ENCODE assay signal across 21 cellular contexts in the genomic region with DNA sequence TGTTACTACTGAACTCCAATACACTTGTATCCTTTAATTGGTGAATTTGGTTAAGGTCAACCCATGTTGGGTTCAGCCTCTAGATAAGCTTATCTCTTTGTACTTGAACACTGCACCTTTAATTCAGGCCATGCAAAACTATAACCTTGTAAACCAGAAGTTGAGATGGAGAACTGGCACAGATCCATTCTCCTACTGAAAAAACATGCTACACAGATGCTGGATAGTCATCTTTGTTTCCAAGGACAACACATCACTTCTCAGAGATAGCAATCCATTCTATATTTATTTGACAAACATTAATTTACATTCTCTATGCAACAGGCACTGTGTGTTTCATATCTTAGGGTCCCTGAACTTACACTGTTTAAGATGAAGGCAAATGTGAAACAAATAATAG. TPM values are rescaled to one million over a fixed set of nuclear protein-coding genes. Genes with fewer than 3 reads are reported as not detected.
DNase-seq lines count a peak whose midpoint lies in the region; ATAC-seq, FAIRE-seq and TF ChIP-seq lines count a peak whose summit lies in the region.
"Had no signal": no experiment of that assay in that cellular context is flagged by ENCODE, and none has a peak within 500 bp of the region (broad histone marks: within the 10 kb centered on the region; RNA-seq: fewer than 3 reads in every experiment).

No MANE protein-coding gene starts in this region.

- no peaks in the 10 kb centered on the region for H3K27me3 ChIP-seq in liver (ENCODE audit: control insufficient read depth in 4 of 4, insufficient read depth in 4 of 4, low read length in 3 of 4)
- peaks cover 2 to 16% of the 10 kb centered on the region in 2 experiments; a peak in 2 of 5 replicates for H3K27me3 ChIP-seq in HepG2 (ENCODE audit: control insufficient read depth in 1 of 2, insufficient read depth in 2 of 2, low read length in 2 of 2)
- H3K27me3 ChIP-seq: Peyer's patch, SJSA1 had no signal

- H3K36me3 ChIP-seq in liver (ENCODE audit: control insufficient read depth in 4 of 4, insufficient read depth in 3 of 4, low read depth in 1 of 4, low read length in 3 of 4) (no peaks in the 10 kb centered on the region), HepG2 (replicated peaks in 1 of 2; ENCODE audit: control insufficient read depth in 1 of 2, insufficient read depth in 2 of 2, low read length in 2 of 2) (no peaks in the 10 kb centered on the region)
- H3K36me3 ChIP-seq: BE2C, Peyer's patch had no signal

- FAIRE-seq in HepG2 (lab: Jason Lieb, UNC), result no peak
- FAIRE-seq: GM12892, GM19239, K562 had no signal

- no TSS peak for BruUV-seq in HepG2 (replicated peaks; lab: Mats Ljungman, UMichigan)

- peaks cover 0 to 17% (median 5%) of the 10 kb centered on the region in 4 donors for H3K4me1 ChIP-seq in liver (ENCODE audit: control insufficient read depth in 4 of 4, insufficient read depth in 4 of 4, low read length in 3 of 4)
- H3K4me1 ChIP-seq in HepG2 (ENCODE audit: insufficient read depth, low read length), result peaks cover 8% of the 10 kb centered on the region; the same call in 1 of the 2 replicates
- H3K4me1 ChIP-seq: BE2C had no signal

- H4K20me1 ChIP-seq in HepG2 (ENCODE audit: insufficient read depth, low read length), result no peaks in the 10 kb centered on the region

- H3K9me3 ChIP-seq in liver (ENCODE audit: control insufficient read depth in 4 of 4, low read length in 3 of 4) (no peaks in the 10 kb centered on the region), HepG2 (ENCODE audit: low read length) (no peaks in the 10 kb centered on the region)
- H3K9me3 ChIP-seq: BE2C, Peyer's patch, SJSA1 had no signal

- H3K4me3 ChIP-seq in liver (ENCODE audit: low read depth in 1 of 3, low read length in 3 of 3) (no peak overlapping the region), HepG2 (replicated peaks in 1 of 3; ENCODE audit: insufficient read depth in 1 of 3, low read depth in 2 of 3, low read length in 3 of 3) (no peak overlapping the region)
- H3K4me3 ChIP-seq: K562, Peyer's patch, SJSA1 had no signal

- in situ Hi-C loops in HepG2 (cut with HindIII; ENCODE audit: extremely low pct_ligation_motif_present, low pct_unique_long_range_greater_than_20kb), result loop anchor here (10.0 kb wide), 1 partner anchor 138 kb away; no protein-coding TSS in a partner anchor

- CTCF ChIA-PET in HepG2 (lab: Yijun Ruan, JAX; ENCODE audit: low intra/inter-chr PET ratio, low total read pairs), result no interaction called here

- TF ChIP-seq RAD21 in liver (IDR thresholded peaks at IDR 0.05) (no peak), HepG2 (CRISPR knock-in tag; IDR thresholded peaks at IDR 0.05) (no peak)

- H2AFZ ChIP-seq in HepG2 (ENCODE audit: low read length), result no peak overlapping the region

- TF ChIP-seq EP300 in HepG2 (IDR thresholded peaks at IDR 0.05; ENCODE audit: low read depth in 2 of 2, low read length in 2 of 2) (no peak), HepG2 (CRISPR knock-in tag; IDR thresholded peaks at IDR 0.05; ENCODE audit: borderline replicate concordance) (no peak)

- intact Hi-C loops in HepG2 (cut with micrococcal nuclease; ENCODE audit: unreplicated experiment), result no loop called here
- intact Hi-C loops in sciatic nerve (cut with DNase I), result no loop called here

- no peak overlapping the region for H3K4me2 ChIP-seq in HepG2 (ENCODE audit: low read depth, low read length)

- no peaks in the 10 kb centered on the region for H3K79me2 ChIP-seq in HepG2 (ENCODE audit: insufficient read depth, low read length)

- no peak overlapping the region for H3K27ac ChIP-seq in liver (ENCODE audit: low read depth in 1 of 2, low read length in 2 of 2)
- no peak overlapping the region for H3K27ac ChIP-seq in HepG2 (ENCODE audit: extremely low read length, insufficient read depth, low read length)
- peak overlapping the region; percentile 97 for H3K27ac ChIP-seq in VCaP
- H3K27ac ChIP-seq: Peyer's patch, SJSA1 had no signal

- TF ChIP-seq CTCF in liver (IDR thresholded peaks at IDR 0.05; ENCODE audit: low read depth, low read length, missing input control) (no peak), HepG2 (CRISPR knock-in tag; IDR thresholded peaks at IDR 0.05) (no peak), VCaP (conservative IDR thresholded peaks at IDR 0.05) (no peak)

- no peak overlapping the region for H3K9ac ChIP-seq in liver (ENCODE audit: low read depth in 1 of 2, low read length in 2 of 2)
- no peak overlapping the region for H3K9ac ChIP-seq in HepG2 (ENCODE audit: insufficient read depth, low read depth, low read length)

- POLR2A ChIA-PET in HepG2 (lab: Yijun Ruan, JAX), result no interaction called here

- no peak for ATAC-seq in HepG2
- no peak for ATAC-seq in GM18511 (IDR thresholded peaks at IDR 0.05; ENCODE audit: unreplicated experiment)
- ATAC-seq in sciatic nerve, result no peak
- ATAC-seq: K562 had no signal

- DNase-seq in HepG2 (ENCODE audit: low spot score), result no peak
- DNase-seq in fibroblast of peridontal ligament (ENCODE audit: extremely low read depth), result peak; percentile 31
- no peak for DNase-seq in activated CD4-positive, CD25-positive, alpha-beta regulatory T cell (lab: John Stamatoyannopoulos, UW)
- DNase-seq in RKO (ENCODE audit: low spot score), result no peak
- no peak for DNase-seq in sciatic nerve (ENCODE audit: low spot score)
- DNase-seq: BE2C, DND-41, H7, MM.1S, NCI-H1092, NCI-H1436, NCI-H187 treated with DMSO at 0.1 percent for 48 hours, NCI-H748 treated with DMSO at 0.1 percent for 48 hours, Peyer's patch had no signal

- TF ChIP-seq POLR2A in HepG2 (IDR thresholded peaks at IDR 0.05; ENCODE audit: insufficient read depth in 1 of 2, low read depth in 2 of 2, low read length in 2 of 2), result no peak

TF ChIP-seq in liver, 16 proteins besides CTCF, POLR2A, EP300 and RAD21 (continues in another document):
- TF ChIP-seq, protein P1, sequence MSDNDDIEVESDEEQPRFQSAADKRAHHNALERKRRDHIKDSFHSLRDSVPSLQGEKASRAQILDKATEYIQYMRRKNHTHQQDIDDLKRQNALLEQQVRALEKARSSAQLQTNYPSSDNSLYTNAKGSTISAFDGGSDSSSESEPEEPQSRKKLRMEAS (IDR thresholded peaks at IDR 0.05), result no peak
- peak; percentile 24 for TF ChIP-seq YY1 (IDR thresholded peaks at IDR 0.05)
- TF ChIP-seq RXRA (IDR thresholded peaks at IDR 0.05), result no peak
- no peak for TF ChIP-seq FOXA1 (IDR thresholded peaks at IDR 0.05)
- no peak for TF ChIP-seq HNF4G (IDR thresholded peaks at IDR 0.05)

TF ChIP-seq in HepG2, 621 proteins besides CTCF, POLR2A, EP300 and RAD21 (continues in another document):
- TF ChIP-seq U2AF1 (optimal IDR thresholded peaks at IDR 0.05; ENCODE audit: low read depth, low read length) (no peak), NPAS2 (CRISPR knock-in tag; IDR thresholded peaks at IDR 0.05; ENCODE audit: borderline replicate concordance) (no peak), MATR3 (CRISPR knock-in tag; IDR thresholded peaks at IDR 0.05) (no peak), ZNF224 (CRISPR knock-in tag; IDR thresholded peaks at IDR 0.05) (no peak), HOXA7 (CRISPR knock-in tag; IDR thresholded peaks at IDR 0.05) (no peak), ZFP36L2 (CRISPR knock-in tag; IDR thresholded peaks at IDR 0.05) (no peak)

RNA-seq across cellular contexts. Expression of a gene that starts 2.9 kb away (rescaled TPM):
- total RNA-seq in liver (10 to 100 TPM in 1 of 2 donors, 1 to 10 TPM in 1; 9.5 to 12.4 TPM), HepG2 (2016; rRNA removed; fragmentation: Illumina TruSeq; extraction: Trizol) (0.66 and 0.71 TPM in 2 replicates), sciatic nerve (79.4 TPM)
- polyA plus RNA-seq in liver (1 to 10 TPM; 4.2 to 5.3 TPM), HepG2 (2011; rRNA removed) (0.16 and 0.26 TPM in 2 replicates)
- total RNA-seq in HepG2 (2016; cell fraction: cytosol; rRNA removed; fragmentation: Illumina TruSeq; extraction: Trizol; ENCODE audit: low read depth), result 1.3 and 1.9 TPM in 2 replicates
- total RNA-seq in HepG2 (2016; cell fraction: insoluble cytoplasmic fraction; rRNA removed; fragmentation: Illumina TruSeq; extraction: Trizol), result 1.0 and 1.3 TPM in 2 replicates
- 0.74 and 1.5 TPM in 2 replicates for total RNA-seq in HepG2 (2016; cell fraction: membrane; rRNA removed; fragmentation: Illumina TruSeq; extraction: Trizol)
- 1.3 and 1.6 TPM in 2 replicates for total RNA-seq in HepG2 (2016; cell fraction: nucleus; rRNA removed; fragmentation: Illumina TruSeq; extraction: Trizol)
- polyA plus RNA-seq in HepG2 (2011; cell fraction: cytosol; rRNA removed), result 0.07 and 0.14 TPM in 2 replicates
- polyA plus RNA-seq in HepG2 (2011; cell fraction: nucleus; rRNA removed), result 0.06 and 0.64 TPM in 2 replicates
- 0.27 and 0.28 TPM in 2 replicates for polyA plus RNA-seq in HepG2 (2012)
- 0.12 and 0.19 TPM in 2 replicates for polyA plus RNA-seq in HepG2 (2016; cell fraction: cytosol; fragmentation: Illumina TruSeq; extraction: Trizol; ENCODE audit: low read depth)
- 0.29 and 1.1 TPM in 2 replicates for polyA plus RNA-seq in HepG2 (2016; cell fraction: insoluble cytoplasmic fraction; fragmentation: Illumina TruSeq; extraction: Trizol; ENCODE audit: low read depth)
- 0.07 and 0.38 TPM in 2 replicates for polyA plus RNA-seq in HepG2 (2016; cell fraction: membrane; fragmentation: Illumina TruSeq; extraction: Trizol; ENCODE audit: low read depth)
- 0.18 and 1.0 TPM in 2 replicates for polyA plus RNA-seq in HepG2 (2016; cell fraction: nucleus; fragmentation: Illumina TruSeq; extraction: Trizol; ENCODE audit: insufficient read depth, low read depth)
- polyA minus RNA-seq in HepG2 (2011; rRNA and poly(A)+ RNA removed; ENCODE audit: low replicate concordance), result 0.32 and 39.9 TPM in 2 replicates
- polyA minus RNA-seq in HepG2 (2011; cell fraction: cytosol; rRNA and poly(A)+ RNA removed), result 0.09 and 0.30 TPM in 2 replicates
- polyA minus RNA-seq in HepG2 (2011; cell fraction: nucleus; rRNA and poly(A)+ RNA removed), result 3.6 and 5.2 TPM in 2 replicates
